Comparison of ENCODE assay signal across 26 cellular contexts in the genomic region with DNA sequence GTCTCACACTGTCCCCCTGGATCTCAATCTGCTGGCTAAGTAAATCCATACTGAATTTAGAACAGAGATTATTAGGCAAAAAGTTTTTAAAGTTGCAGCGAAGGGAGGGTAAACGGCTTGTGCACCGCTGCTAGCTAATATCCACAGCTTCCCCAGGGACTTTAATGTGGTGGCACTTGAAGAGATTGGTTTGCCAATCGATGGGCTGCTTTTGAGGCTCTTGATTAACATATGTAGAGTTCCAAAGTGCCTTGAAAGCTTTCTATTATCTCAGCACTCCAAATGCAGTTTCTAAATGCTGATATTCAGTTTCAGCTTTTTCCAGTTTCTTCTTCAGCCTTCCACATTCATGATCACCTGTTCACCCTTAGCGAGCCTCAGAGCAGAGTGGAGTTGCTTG.
A peak's percentile ranks its signal among the peaks of the same experiment; 100 is the strongest.
DNase-seq lines count a peak whose midpoint lies in the region; TF ChIP-seq lines count a peak whose summit lies in the region.
"Had no signal": no experiment of that assay in that cellular context is flagged by ENCODE, and none has a peak within 500 bp of the region (broad histone marks: within the 10 kb centered on the region; RNA-seq: fewer than 3 reads in every experiment).

No MANE protein-coding gene starts in this region.

- H4K20me1 ChIP-seq in KMS-11 (ENCODE audit: insufficient read depth) (no peaks in the 10 kb centered on the region), GM23248 (ENCODE audit: insufficient read depth) (no peaks in the 10 kb centered on the region)
- H4K20me1 ChIP-seq: BLaER1 treated with 17β-estradiol and CSF1 and Interleukin-3, amounts not matched to agents 10 nM and 100 nM had no signal

- no peaks in the 10 kb centered on the region for H3K9me2 ChIP-seq in GM23248 (ENCODE audit: insufficient read depth)

- H3F3A ChIP-seq in GM23248 (ENCODE audit: insufficient read depth), result peaks cover 28% of the 10 kb centered on the region

- no peaks in the 10 kb centered on the region for H3K27me3 ChIP-seq in KMS-11 (ENCODE audit: insufficient read depth, low read depth)
- H3K27me3 ChIP-seq in dorsolateral prefrontal cortex, result no peaks in the 10 kb centered on the region
- no peaks in the 10 kb centered on the region for H3K27me3 ChIP-seq in brain microvascular endothelial cell (replicated peaks)
- H3K27me3 ChIP-seq in GM23248 (replicated peaks; ENCODE audit: insufficient read depth), result no peaks in the 10 kb centered on the region
- H3K27me3 ChIP-seq: BLaER1 treated with 17β-estradiol and CSF1 and Interleukin-3, amounts not matched to agents 10 nM and 100 nM; spleen; suprapubic skin; uterus had no signal

- no peaks in the 10 kb centered on the region for H3K9me3 Mint-ChIP-seq in nephron
- H3K9me3 Mint-ChIP-seq: activated naive CD4-positive, alpha-beta T cell treated with anti-CD3 and anti-CD28 coated beads for 36 hours; activated T-cell treated with anti-CD3 and anti-CD28 coated beads, Interleukin-2, amount 50 U/mL, for 4 hours; stimulated activated memory B cell treated with anti-CD40 and anti-IgM and Interleukin-4, amounts not matched to agents 10 μg/mL and 1 μg/mL and 100 μg/mL, for 72 hours had no signal

- H3K9me3 ChIP-seq in ES-I3 (ENCODE audit: control insufficient read depth, insufficient read depth, low read length) (no peaks in the 10 kb centered on the region), GM23248 (ENCODE audit: low read depth) (no peaks in the 10 kb centered on the region)
- H3K9me3 ChIP-seq: BLaER1 treated with 17β-estradiol and CSF1 and Interleukin-3, amounts not matched to agents 10 nM and 100 nM; spleen; suprapubic skin; uterus had no signal

- TF ChIP-seq CTCF in KMS-11 (conservative IDR thresholded peaks at IDR 0.05; ENCODE audit: low read depth, low read length) (no peak), dorsolateral prefrontal cortex (IDR thresholded peaks at IDR 0.05 in 54 of 56, conservative IDR thresholded peaks at IDR 0.05 in 2 of 56; ENCODE audit: low read depth in 1 of 56, partially characterized antibody in 56 of 56) (no peak), nephron (IDR thresholded peaks at IDR 0.05; ENCODE audit: unreplicated experiment in 3 of 3) (no peak), brain microvascular endothelial cell (IDR thresholded peaks at IDR 0.05; ENCODE audit: low read depth, low read length, missing control alignments) (no peak)

- H2AFZ ChIP-seq in KMS-11 (ENCODE audit: low read depth), result no peak overlapping the region
- no peak overlapping the region for H2AFZ ChIP-seq in GM23248

- in situ Hi-C loops in brain microvascular endothelial cell (cut with HindIII; ENCODE audit: low pct_ligation_motif_present, low sequenced_read_pairs), result no loop called here
- in situ Hi-C loops in GM23248 (cut with MboI), result no loop called here

- H3K9ac ChIP-seq in ES-I3 (ENCODE audit: low read depth, low read length), result peak overlapping the region; percentile 12; the same call in 1 of the 2 replicates
- no peak overlapping the region for H3K9ac ChIP-seq in KMS-11
- H3K9ac ChIP-seq in GM23248, result no peak overlapping the region
- H3K9ac ChIP-seq: BLaER1 treated with 17β-estradiol and CSF1 and Interleukin-3, amounts not matched to agents 10 nM and 100 nM had no signal

- WGBS in GM23248 (ENCODE audit: low coverage in 1 of 2, low lambda C conversion rate in 2 of 2, missing lambda C conversion rate in 2 of 2), 2 experiments, result 97 to 100% methylated on average over 5 of the region's 5 CpGs

- no peaks in the 10 kb centered on the region for H3K36me3 Mint-ChIP-seq in nephron (ENCODE audit: low read depth)

- peak overlapping the region; percentile 1; the same call in 1 of the 2 replicates for H3K27ac ChIP-seq in KMS-11
- H3K27ac ChIP-seq in dorsolateral prefrontal cortex, result peak overlapping the region in 58 of 59 donors; percentile 11 to 99 (median 68)
- H3K27ac ChIP-seq in brain microvascular endothelial cell, result no peak overlapping the region
- no peak overlapping the region for H3K27ac ChIP-seq in GM23248
- H3K27ac ChIP-seq: BLaER1 treated with 17β-estradiol and CSF1 and Interleukin-3, amounts not matched to agents 10 nM and 100 nM; suprapubic skin had no signal

- H3K79me2 ChIP-seq in KMS-11 (ENCODE audit: insufficient read depth, low read depth), result no peaks in the 10 kb centered on the region; the same call in 1 of the 2 replicates
- peaks cover 97% of the 10 kb centered on the region for H3K79me2 ChIP-seq in GM23248 (ENCODE audit: insufficient read depth)

- no peak for DNase-seq in dorsolateral prefrontal cortex
- DNase-seq in inferior parietal cortex (ENCODE audit: extremely low spot score), result no peak
- no peak for DNase-seq in GM19238 (ENCODE audit: insufficient read length, low spot score)
- no peak for DNase-seq in brain microvascular endothelial cell
- DNase-seq in GM23248, result no peak
- DNase-seq: activated CD4-positive, alpha-beta T cell treated with anti-CD3 and anti-CD28 coated beads, Interleukin-2, amount 10 ng/mL, durations not matched to agents 24 days and 14 days; activated naive CD4-positive, alpha-beta T cell treated with anti-CD3 and anti-CD28 coated beads for 36 hours; activated T-cell treated with anti-CD3 and anti-CD28 coated beads, Interleukin-2, amount 50 U/mL, for 4 hours; Calu3; KG1; left colon; mesenchymal stem cell; naive B cell; NCI-H1436; NCI-H69; RPMI8226; spleen; stimulated activated CD4-positive, alpha-beta T cell treated with anti-CD3 and anti-CD28 coated beads, Interleukin-4, amount 100 ng/mL, for 1 hour; T-helper 17 cell; uterus had no signal

- H3K4me2 ChIP-seq in KMS-11 (peak overlapping the region; percentile 27; the same call in 1 of the 2 replicates), GM23248 (ENCODE audit: unreplicated experiment) (no peak overlapping the region)
- H3K4me2 ChIP-seq: BLaER1 treated with 17β-estradiol and CSF1 and Interleukin-3, amounts not matched to agents 10 nM and 100 nM had no signal

- no peak overlapping the region for H3K4me3 ChIP-seq in KMS-11 (IDR thresholded peaks at IDR 0.05; ENCODE audit: insufficient read depth, low read depth, low read length)
- no peak overlapping the region for H3K4me3 ChIP-seq in dorsolateral prefrontal cortex
- H3K4me3 ChIP-seq in brain microvascular endothelial cell (ENCODE audit: low read depth, low read length), result no peak overlapping the region
- no peak overlapping the region for H3K4me3 ChIP-seq in GM23248
- H3K4me3 ChIP-seq: BLaER1 treated with 17β-estradiol and CSF1 and Interleukin-3, amounts not matched to agents 10 nM and 100 nM; spleen; suprapubic skin; uterus had no signal

- H3K36me3 ChIP-seq in ES-I3 (ENCODE audit: insufficient read depth, low read length) (no peaks in the 10 kb centered on the region), KMS-11 (ENCODE audit: insufficient read depth) (no peaks in the 10 kb centered on the region), brain microvascular endothelial cell (replicated peaks) (no peaks in the 10 kb centered on the region), GM23248 (ENCODE audit: low read depth) (no peaks in the 10 kb centered on the region)
- H3K36me3 ChIP-seq: BLaER1 treated with 17β-estradiol and CSF1 and Interleukin-3, amounts not matched to agents 10 nM and 100 nM; spleen; suprapubic skin; uterus had no signal

- intact Hi-C loops in dorsolateral prefrontal cortex (cut with DNase I), result loop anchor here in 1 of 2 donors (5.0 kb wide), 1 partner anchor 86 kb away; no protein-coding TSS in a partner anchor

- H3K4me1 ChIP-seq in ES-I3 (ENCODE audit: insufficient read depth, low read length), result peaks cover 53% of the 10 kb centered on the region
- H3K4me1 ChIP-seq in KMS-11 (ENCODE audit: low read depth, poor library complexity, severe bottlenecking), result peaks cover 46% of the 10 kb centered on the region
- H3K4me1 ChIP-seq in GM23248 (ENCODE audit: insufficient read depth), result peaks cover 40% of the 10 kb centered on the region
- H3K4me1 ChIP-seq: BLaER1 treated with 17β-estradiol and CSF1 and Interleukin-3, amounts not matched to agents 10 nM and 100 nM; suprapubic skin; uterus had no signal

- no peak overlapping the region for H3K4me3 Mint-ChIP-seq in nephron
- H3K4me3 Mint-ChIP-seq: activated CD4-positive, alpha-beta T cell treated with anti-CD3 and anti-CD28 coated beads, Interleukin-2, amount 10 ng/mL, durations not matched to agents 24 days and 14 days; activated naive CD4-positive, alpha-beta T cell treated with anti-CD3 and anti-CD28 coated beads for 36 hours; activated T-cell treated with anti-CD3 and anti-CD28 coated beads, Interleukin-2, amount 50 U/mL, for 4 hours; naive B cell; stimulated activated memory B cell treated with anti-CD40 and anti-IgM and Interleukin-4, amounts not matched to agents 10 μg/mL and 1 μg/mL and 100 μg/mL, for 72 hours; T-helper 17 cell had no signal

- H3K27ac Mint-ChIP-seq in nephron, result peak overlapping the region in 2 of 3 experiments; percentile 47 to 77
- H3K27ac Mint-ChIP-seq: activated CD4-positive, alpha-beta T cell treated with anti-CD3 and anti-CD28 coated beads, Interleukin-2, amount 10 ng/mL, durations not matched to agents 24 days and 14 days; activated naive CD4-positive, alpha-beta T cell treated with anti-CD3 and anti-CD28 coated beads for 36 hours; stimulated activated memory B cell treated with anti-CD40 and anti-IgM and Interleukin-4, amounts not matched to agents 10 μg/mL and 1 μg/mL and 100 μg/mL, for 72 hours; T-helper 17 cell had no signal

- H3K27me3 Mint-ChIP-seq in nephron (ENCODE audit: low read depth), result no peaks in the 10 kb centered on the region
- H3K27me3 Mint-ChIP-seq: activated CD4-positive, alpha-beta T cell treated with anti-CD3 and anti-CD28 coated beads, Interleukin-2, amount 10 ng/mL, durations not matched to agents 24 days and 14 days; naive B cell; stimulated activated memory B cell treated with anti-CD40 and anti-IgM and Interleukin-4, amounts not matched to agents 10 μg/mL and 1 μg/mL and 100 μg/mL, for 72 hours; T-helper 17 cell had no signal

- peaks cover 37% of the 10 kb centered on the region for H3K4me1 Mint-ChIP-seq in nephron

Comparison
In these comparisons a context has a peak if more than half of its experiments do, and no peak if none do; other contexts are left out.
1. H3K27ac ChIP-seq: peak in KMS-11 (single experiment) and dorsolateral prefrontal cortex (58 of 59); none in brain microvascular endothelial cell (single experiment) and GM23248 (single experiment).